ENCODE assay signal across 29 cellular contexts in the genomic region with DNA sequence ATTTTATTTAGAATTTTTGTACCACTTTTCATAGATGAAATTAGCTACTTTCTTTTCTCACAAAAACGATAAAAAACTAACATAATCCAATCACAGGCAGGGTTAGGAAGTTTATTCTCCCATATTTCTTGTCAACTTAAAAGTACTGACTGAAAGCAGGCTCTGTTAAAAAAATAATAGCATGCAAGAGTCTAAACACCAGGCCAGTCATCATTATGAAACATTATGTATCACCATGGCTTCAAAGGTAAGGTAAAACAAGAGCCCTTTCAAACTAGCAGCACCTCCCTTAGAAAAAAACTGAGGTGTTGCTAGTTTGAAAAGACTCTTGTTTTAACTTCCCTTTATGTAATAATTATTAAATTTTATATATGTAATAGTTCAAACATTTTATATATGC.
"Had no signal": no experiment of that assay in that cellular context is flagged by ENCODE, and none has a peak within 500 bp of the region (broad histone marks: within the 10 kb centered on the region; RNA-seq: fewer than 3 reads in every experiment).

No MANE protein-coding gene starts in this region.

- H3K4me3 Mint-ChIP-seq: activated B cell treated with CpG ODN at 0.5 μM for 24 hours; activated CD4-positive, alpha-beta memory T cell treated with anti-CD3 and anti-CD28 coated beads, Interleukin-2, amount 10 ng/mL, durations not matched to agents 7 days and 5 days; activated naive CD4-positive, alpha-beta T cell treated with anti-CD3 and anti-CD28 coated beads, Interleukin-2, amount 10 ng/mL, durations not matched to agents 7 days and 5 days; activated T-cell treated with anti-CD3 and anti-CD28 coated beads, Interleukin-2, amount 50 U/mL, for 24 hours; activated T-cell treated with anti-CD3 and anti-CD28 coated beads, Interleukin-2, amount 50 U/mL, for 72 hours had no signal

- H3K27ac ChIP-seq: brain microvascular endothelial cell, cardiac muscle cell, colonic mucosa, esophagus muscularis mucosa, gastroesophageal sphincter, heart right ventricle had no signal

- H3K27me3 ChIP-seq: brain microvascular endothelial cell, cardiac muscle cell, colonic mucosa, esophagus muscularis mucosa, gastroesophageal sphincter, heart right ventricle had no signal

- H3K27ac Mint-ChIP-seq: activated B cell treated with CpG ODN at 0.5 μM for 24 hours; activated CD4-positive, alpha-beta memory T cell treated with anti-CD3 and anti-CD28 coated beads, Interleukin-2, amount 10 ng/mL, durations not matched to agents 7 days and 5 days; activated naive CD4-positive, alpha-beta T cell treated with anti-CD3 and anti-CD28 coated beads, Interleukin-2, amount 10 ng/mL, durations not matched to agents 7 days and 5 days; activated naive CD4-positive, alpha-beta T cell treated with anti-CD3 and anti-CD28 coated beads, Interleukin-2, amount 50 U/mL, for 72 hours; activated T-cell treated with anti-CD3 and anti-CD28 coated beads, Interleukin-2, amount 50 U/mL, for 24 hours; activated T-cell treated with anti-CD3 and anti-CD28 coated beads, Interleukin-2, amount 50 U/mL, for 72 hours had no signal

- H3K9me3 ChIP-seq: colonic mucosa, gastroesophageal sphincter had no signal

- H3K4me1 Mint-ChIP-seq: activated B cell treated with CpG ODN at 0.5 μM for 24 hours; activated CD4-positive, alpha-beta memory T cell treated with anti-CD3 and anti-CD28 coated beads, Interleukin-2, amount 10 ng/mL, durations not matched to agents 7 days and 5 days; activated naive CD4-positive, alpha-beta T cell treated with anti-CD3 and anti-CD28 coated beads, Interleukin-2, amount 10 ng/mL, durations not matched to agents 7 days and 5 days had no signal

- H3K36me3 ChIP-seq: brain microvascular endothelial cell, cardiac muscle cell, colonic mucosa, esophagus muscularis mucosa, gastroesophageal sphincter, heart right ventricle had no signal

- H3K4me1 ChIP-seq: colonic mucosa, gastroesophageal sphincter, heart right ventricle had no signal

- DNase-seq: activated B cell treated with CpG ODN at 0.5 μM for 24 hours; activated CD4-positive, alpha-beta memory T cell treated with anti-CD3 and anti-CD28 coated beads, Interleukin-2, amount 10 ng/mL, durations not matched to agents 7 days and 5 days; activated CD4-positive, alpha-beta T cell treated with anti-CD3 and anti-CD28 coated beads for 48 hours; activated CD4-positive, alpha-beta T cell treated with anti-CD3 and anti-CD28 coated beads, Interleukin-2, amount 50 U/mL, for 4 hours; activated CD8-positive, alpha-beta memory T cell treated with anti-CD3 and anti-CD28 coated beads, Interleukin-2, amount 50 U/mL, for 48 hours; activated gamma-delta T cell; activated naive CD4-positive, alpha-beta T cell; activated naive CD4-positive, alpha-beta T cell treated with anti-CD3 and anti-CD28 coated beads, Interleukin-2, amount 10 ng/mL, durations not matched to agents 7 days and 5 days; activated T-cell treated with anti-CD3 and anti-CD28 coated beads for 4 hours; activated T-cell treated with anti-CD3 and anti-CD28 coated beads, Interleukin-2, amount 50 U/mL, for 24 hours; activated T-cell treated with anti-CD3 and anti-CD28 coated beads, Interleukin-2, amount 50 U/mL, for 72 hours; amniotic stem cell; anterior cingulate cortex; brain microvascular endothelial cell; central memory CD4-positive, alpha-beta T cell; cerebellar nuclear complex; colonic mucosa; effector CD8-positive, alpha-beta T cell; erythroblast; foreskin melanocyte; heart right ventricle; T-helper 2 cell had no signal

- ATAC-seq: activated CD4-positive, CD25-positive, alpha-beta regulatory T cell treated with anti-CD3 and anti-CD28 coated beads, Interleukin-2, amount 50 U/mL, for 24 hours; activated naive CD4-positive, alpha-beta T cell treated with anti-CD3 and anti-CD28 coated beads, Interleukin-2, amount 50 U/mL, for 72 hours; gastroesophageal sphincter; heart right ventricle had no signal

- H3K27me3 Mint-ChIP-seq: activated B cell treated with CpG ODN at 0.5 μM for 24 hours; activated CD4-positive, alpha-beta memory T cell treated with anti-CD3 and anti-CD28 coated beads, Interleukin-2, amount 10 ng/mL, durations not matched to agents 7 days and 5 days; activated naive CD4-positive, alpha-beta T cell treated with anti-CD3 and anti-CD28 coated beads, Interleukin-2, amount 10 ng/mL, durations not matched to agents 7 days and 5 days had no signal

- FAIRE-seq: astrocyte, endothelial cell of umbilical vein had no signal

- H3K4me3 ChIP-seq: cardiac muscle cell, colonic mucosa, esophagus muscularis mucosa, gastroesophageal sphincter, heart right ventricle had no signal
